In the genomic region with DNA sequence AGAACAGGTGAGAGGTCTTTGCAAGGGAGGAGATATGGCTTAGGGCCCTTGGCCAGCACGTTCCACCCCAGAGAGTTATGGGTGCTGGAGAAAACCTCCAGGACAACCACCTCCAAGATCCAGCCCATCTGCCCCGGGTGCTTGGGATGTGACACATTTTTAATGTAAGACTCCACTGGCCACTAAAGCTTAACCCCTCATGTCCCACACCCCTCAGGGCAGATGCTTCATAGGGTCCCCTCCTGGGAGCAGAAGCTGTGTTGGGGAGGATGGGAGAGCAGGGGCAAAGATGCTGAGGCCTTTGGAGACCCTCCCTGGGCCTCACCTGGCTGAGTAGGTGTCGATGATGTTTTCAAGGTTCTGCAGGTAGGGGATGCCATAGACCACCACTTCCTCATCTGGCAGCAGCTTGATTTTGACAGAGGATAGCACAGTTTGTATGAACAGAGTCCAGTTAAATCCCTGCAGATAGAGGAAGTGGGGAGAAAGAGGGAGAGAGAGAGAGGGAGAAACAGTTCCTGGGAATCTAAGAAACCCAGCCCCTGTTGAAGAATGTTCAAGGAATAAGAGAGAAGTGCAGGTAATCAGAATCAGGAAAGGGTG, we compare ENCODE assay signal across 16 cellular contexts. TPM values are rescaled to one million over a fixed set of nuclear protein-coding genes. Genes with fewer than 3 reads are reported as not detected.
DNase-seq lines count a peak whose midpoint lies in the region; ATAC-seq and TF ChIP-seq lines count a peak whose summit lies in the region.
"Had no signal": no experiment of that assay in that cellular context is flagged by ENCODE, and none has a peak within 500 bp of the region (broad histone marks: within the 10 kb centered on the region; RNA-seq: fewer than 3 reads in every experiment).

No MANE protein-coding gene starts in this region.

- H3K9me3 ChIP-seq in BLaER1 treated with 17β-estradiol and CSF1 and Interleukin-3, amounts not matched to agents 10 nM and 100 nM (replicated peaks in 1 of 11): peaks cover 0 to 17% (median 9%) of the 10 kb centered on the region in 11 experiments; a peak in 16 of 22 replicates
- no peaks in the 10 kb centered on the region for H3K9me3 ChIP-seq in OCI-LY3 (ENCODE audit: insufficient read depth, low read length)
- peaks cover 0 to 3% of the 10 kb centered on the region in 2 donors for H3K9me3 ChIP-seq in left lung
- no peaks in the 10 kb centered on the region for H3K9me3 ChIP-seq in HAP-1
- H3K9me3 ChIP-seq: BE2C, SJSA1 had no signal

- peaks cover 31 to 76% (median 46%) of the 10 kb centered on the region in 11 experiments; a peak in 21 of 22 replicates for H3K27me3 ChIP-seq in BLaER1 treated with 17β-estradiol and CSF1 and Interleukin-3, amounts not matched to agents 10 nM and 100 nM
- H3K27me3 ChIP-seq in OCI-LY3 (ENCODE audit: low read depth, low read length) (no peaks in the 10 kb centered on the region), left lung (peaks cover 0 to 12% of the 10 kb centered on the region in 2 donors), HAP-1 (ENCODE audit: low read depth) (peaks cover 22% of the 10 kb centered on the region)
- H3K27me3 ChIP-seq: BE2C had no signal

- no peak overlapping the region for H2AFZ ChIP-seq in OCI-LY3 (ENCODE audit: low read depth, low read length)

- no peak overlapping the region for H3K27ac ChIP-seq in BLaER1 treated with 17β-estradiol and CSF1 and Interleukin-3, amounts not matched to agents 10 nM and 100 nM
- H3K27ac ChIP-seq in OCI-LY3 (ENCODE audit: low read length) (no peak overlapping the region), left lung (no peak overlapping the region)
- H3K27ac ChIP-seq: SJSA1 had no signal

- peaks cover 0 to 23% (median 14%) of the 10 kb centered on the region in 11 experiments; a peak in 13 of 22 replicates for H4K20me1 ChIP-seq in BLaER1 treated with 17β-estradiol and CSF1 and Interleukin-3, amounts not matched to agents 10 nM and 100 nM
- H4K20me1 ChIP-seq in OCI-LY3 (ENCODE audit: insufficient read depth, low read length): no peaks in the 10 kb centered on the region

- no peaks in the 10 kb centered on the region for H3K36me3 Mint-ChIP-seq in activated naive CD8-positive, alpha-beta T cell treated with anti-CD3 and anti-CD28 coated beads for 36 hours
- H3K36me3 Mint-ChIP-seq: CD8-positive, alpha-beta memory T cell had no signal

- DNase-seq in GM12865 (ENCODE audit: low read depth) (no peak), left lung (peak; percentile 21 to 43), HAP-1 (ENCODE audit: low spot score in 2 of 2) (no peak), SKM-1 treated with dmso at 0.1 percent for 144 hours (lab: John Stamatoyannopoulos, UW; ENCODE audit: unreplicated experiment) (no peak)
- DNase-seq in activated naive CD8-positive, alpha-beta T cell treated with anti-CD3 and anti-CD28 coated beads for 36 hours: no peak
- DNase-seq: BE2C; CD8-positive, alpha-beta memory T cell; GOT3; NCI-H1436; NCI-H345; NCI-H526 treated with DMSO at 0.1 percent for 48 hours; NK-92 treated with Interleukin-12 subunit alpha and Interleukin-12 subunit beta, amount 100 ng/mL, for 24 hours; PC-3 had no signal

- intact Hi-C loops in left lung (cut with DNase I): no loop called here

- peaks cover 6% of the 10 kb centered on the region for H3K9me3 Mint-ChIP-seq in activated naive CD8-positive, alpha-beta T cell treated with anti-CD3 and anti-CD28 coated beads for 36 hours

- no peak overlapping the region for H3K4me3 Mint-ChIP-seq in activated naive CD8-positive, alpha-beta T cell treated with anti-CD3 and anti-CD28 coated beads for 36 hours
- H3K4me3 Mint-ChIP-seq: CD8-positive, alpha-beta memory T cell had no signal

- peak overlapping the region in 9 of 11 experiments; percentile 74 to 89 (median 80); a peak in 18 of 22 replicates for H3K4me2 ChIP-seq in BLaER1 treated with 17β-estradiol and CSF1 and Interleukin-3, amounts not matched to agents 10 nM and 100 nM
- H3K4me2 ChIP-seq in OCI-LY3 (ENCODE audit: low read length): no peak overlapping the region

- no peaks in the 10 kb centered on the region for H3K36me3 ChIP-seq in BLaER1 treated with 17β-estradiol and CSF1 and Interleukin-3, amounts not matched to agents 10 nM and 100 nM
- H3K36me3 ChIP-seq in OCI-LY3 (replicated peaks; ENCODE audit: low read depth, low read length) (no peaks in the 10 kb centered on the region), left lung (no peaks in the 10 kb centered on the region), HAP-1 (replicated peaks) (no peaks in the 10 kb centered on the region)
- H3K36me3 ChIP-seq: BE2C, SJSA1 had no signal

- peaks cover 26 to 61% (median 45%) of the 10 kb centered on the region in 10 experiments for H3K4me1 ChIP-seq in BLaER1 treated with 17β-estradiol and CSF1 and Interleukin-3, amounts not matched to agents 10 nM and 100 nM
- no peaks in the 10 kb centered on the region for H3K4me1 ChIP-seq in OCI-LY3 (ENCODE audit: low read length)
- H3K4me1 ChIP-seq in left lung: peaks cover 3 to 11% of the 10 kb centered on the region in 2 donors
- H3K4me1 ChIP-seq in HAP-1: no peaks in the 10 kb centered on the region
- H3K4me1 ChIP-seq: BE2C, SJSA1 had no signal

- no peaks in the 10 kb centered on the region for H3K27me3 Mint-ChIP-seq in activated naive CD8-positive, alpha-beta T cell treated with anti-CD3 and anti-CD28 coated beads for 36 hours

- TF ChIP-seq CTCF in GM12865 (IDR thresholded peaks at IDR 0.05; ENCODE audit: insufficient read depth, low read depth, low read length, missing control alignments) (peak; percentile 8), OCI-LY3 (IDR thresholded peaks at IDR 0.05; ENCODE audit: low read depth, low read length) (0 out of 2 replicates have a peak, but pooled peaks have one; percentile 14), left lung (IDR thresholded peaks at IDR 0.05) (no peak)

- in situ Hi-C loops in HAP-1 (cut with MboI; ENCODE audit: low sequenced_read_pairs): no loop called here

- no peak overlapping the region for H3K27ac Mint-ChIP-seq in activated naive CD8-positive, alpha-beta T cell treated with anti-CD3 and anti-CD28 coated beads for 36 hours

- no peaks in the 10 kb centered on the region for H3K4me1 Mint-ChIP-seq in activated naive CD8-positive, alpha-beta T cell treated with anti-CD3 and anti-CD28 coated beads for 36 hours
- H3K4me1 Mint-ChIP-seq: CD8-positive, alpha-beta memory T cell had no signal

- ATAC-seq in left lung: no peak
- ATAC-seq: PC-3 had no signal

- no peak overlapping the region for H3K4me3 ChIP-seq in BLaER1 treated with 17β-estradiol and CSF1 and Interleukin-3, amounts not matched to agents 10 nM and 100 nM
- H3K4me3 ChIP-seq in GM12865 (ENCODE audit: low read depth, low read length) (no peak overlapping the region), OCI-LY3 (ENCODE audit: low read length) (no peak overlapping the region), left lung (no peak overlapping the region), HAP-1 (no peak overlapping the region)
- H3K4me3 ChIP-seq: SJSA1 had no signal

- H3K79me2 ChIP-seq in OCI-LY3 (ENCODE audit: low read length): no peaks in the 10 kb centered on the region

- no peak overlapping the region for H3K9ac ChIP-seq in BLaER1 treated with 17β-estradiol and CSF1 and Interleukin-3, amounts not matched to agents 10 nM and 100 nM
- no peak overlapping the region for H3K9ac ChIP-seq in OCI-LY3 (ENCODE audit: low read length)

RNA-seq across cellular contexts. Expression of a gene that starts 11.9 kb away (rescaled TPM):
- 10 to 100 TPM; 33.2 to 43.4 TPM for total RNA-seq in left lung
- total RNA-seq in activated naive CD8-positive, alpha-beta T cell treated with anti-CD3 and anti-CD28 coated beads for 36 hours: 10 to 100 TPM; 42.2 to 43.2 TPM

RNA-seq across cellular contexts. Expression of a gene that starts 34.4 kb away (rescaled TPM):
- total RNA-seq in left lung: 1 to 10 TPM; 3.4 TPM
- total RNA-seq in activated naive CD8-positive, alpha-beta T cell treated with anti-CD3 and anti-CD28 coated beads for 36 hours: 1 to 10 TPM; 1.5 to 1.6 TPM
- total RNA-seq: PC-3, SJSA1 had no signal

RNA-seq across cellular contexts. Expression of a gene that starts 42.3 kb away (rescaled TPM):
- 100 to 1,000 TPM in 1 of 2 donors, 10 to 100 TPM in 1; 90.8 to 109 TPM for total RNA-seq in left lung
- total RNA-seq in activated naive CD8-positive, alpha-beta T cell treated with anti-CD3 and anti-CD28 coated beads for 36 hours: 100 to 1,000 TPM in 1 of 2 experiments, 10 to 100 TPM in 1; 99.6 to 104 TPM

Comparison
In these comparisons a context has a peak if more than half of its experiments do, and no peak if none do; other contexts are left out.
1. DNase-seq: peak in left lung (2 of 2); none in GM12865 (single experiment), HAP-1 (0 of 2), activated naive CD8-positive, alpha-beta T cell treated with anti-CD3 and anti-CD28 coated beads for 36 hours (single experiment) and SKM-1 treated with dmso at 0.1 percent for 144 hours (single experiment).
2. CTCF ChIP-seq: peak in GM12865 (single experiment) and OCI-LY3 (single experiment); none in left lung (0 of 2).